Comparison of ENCODE assay signal across 8 cellular contexts in the genomic region with DNA sequence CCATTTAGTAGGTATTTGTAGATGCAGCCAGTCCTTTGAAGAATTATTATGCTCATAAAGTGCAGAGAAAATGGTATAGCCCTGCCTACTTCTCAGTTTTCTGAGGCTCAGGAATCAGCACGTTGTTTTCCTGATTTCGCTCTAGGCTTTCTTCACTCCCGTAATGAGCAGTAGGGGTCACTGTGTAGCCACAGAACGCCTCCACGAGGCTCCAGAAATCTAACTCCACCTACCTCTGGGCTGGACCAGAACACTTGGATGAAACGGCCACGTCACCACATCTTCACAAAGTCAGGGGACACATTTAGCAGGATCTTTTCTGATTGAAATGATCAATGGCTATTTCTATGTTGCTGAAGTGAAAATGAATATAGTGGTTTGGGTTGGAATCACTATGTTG. TPM values are rescaled to one million over a fixed set of nuclear protein-coding genes. Genes with fewer than 3 reads are reported as not detected.
DNase-seq lines count a peak whose midpoint lies in the region; ATAC-seq and TF ChIP-seq lines count a peak whose summit lies in the region.

No MANE protein-coding gene starts in this region.

- H3K27ac Mint-ChIP-seq in activated B cell treated with CpG ODN at 0.5 μM for 24 hours = no peak overlapping the region

- DNase-seq in Daoy (ENCODE audit: low read depth) = peak; percentile 77
- DNase-seq in NCI-H2227 treated with DMSO at 0.1 percent for 48 hours (lab: John Stamatoyannopoulos, UW) = peak; percentile 85
- no peak for DNase-seq in activated B cell treated with CpG ODN at 0.5 μM for 24 hours
- peak; percentile 74 for DNase-seq in cerebellar cortex (ENCODE audit: low spot score)
- peak; percentile 81 for DNase-seq in kidney glomerular epithelial cell (lab: John Stamatoyannopoulos, UW)
- peak; percentile 41 for DNase-seq in stimulated activated CD4-positive, alpha-beta T cell treated with anti-CD3 and anti-CD28 coated beads, Interleukin-4, amount 100 ng/mL, for 1 hour

- POLR2A ChIA-PET in activated B cell treated with CpG ODN at 0.5 μM for 24 hours (lab: Charles Lee) = no interaction called here

- TF ChIP-seq CTCF in activated B cell treated with CpG ODN at 0.5 μM for 24 hours (IDR thresholded peaks at IDR 0.05) = peak; percentile 75

- no peaks in the 10 kb centered on the region for H3K36me3 Mint-ChIP-seq in activated B cell treated with CpG ODN at 0.5 μM for 24 hours (ENCODE audit: low read depth)

- H3K4me3 Mint-ChIP-seq in activated B cell treated with CpG ODN at 0.5 μM for 24 hours = no peak overlapping the region

- CTCF ChIA-PET in activated B cell treated with CpG ODN at 0.5 μM for 24 hours (lab: Charles Lee) = interaction anchor here (1.0 to 10.1 kb wide), 7 partner anchors 9 to 609 kb away, joined by 3 to 177 read pairs (median 13); no protein-coding TSS in a partner anchor

- H3K9me3 Mint-ChIP-seq in activated B cell treated with CpG ODN at 0.5 μM for 24 hours = no peaks in the 10 kb centered on the region

- intact Hi-C loops in activated B cell treated with CpG ODN at 0.5 μM for 24 hours (cut with micrococcal nuclease) = loop anchor here (1.0 to 2.0 kb wide), 7 partner anchors 52 to 610 kb away; a partner anchor contains a TSS

- peaks cover 22% of the 10 kb centered on the region for H3K27me3 Mint-ChIP-seq in activated B cell treated with CpG ODN at 0.5 μM for 24 hours

- ATAC-seq in HG02610 (IDR thresholded peaks at IDR 0.05; ENCODE audit: unreplicated experiment) (peak; percentile 63), activated B cell treated with CpG ODN at 0.5 μM for 24 hours (ENCODE audit: low read depth) (peak; percentile 88), GM21390 (IDR thresholded peaks at IDR 0.05; ENCODE audit: unreplicated experiment) (no peak)

- peaks cover 2% of the 10 kb centered on the region for H3K4me1 Mint-ChIP-seq in activated B cell treated with CpG ODN at 0.5 μM for 24 hours

RNA-seq across cellular contexts. Expression of a gene that starts 49.8 kb away (rescaled TPM):
- total RNA-seq in Daoy (2014; rRNA removed; shearing (Covaris generic)) = 85.2 and 91.6 TPM in 2 replicates
- total RNA-seq in activated B cell treated with CpG ODN at 0.5 μM for 24 hours = 119 and 134 TPM in 2 replicates
